9 cellular contexts compared by ENCODE assay signal in genomic region chr6:34234667-34235604, GRCh38. TPM values are rescaled to one million over a fixed set of nuclear protein-coding genes. Genes with fewer than 3 reads are reported as not detected.
DNase-seq lines count a peak whose midpoint lies in the region; ATAC-seq, FAIRE-seq and TF ChIP-seq lines count a peak whose summit lies in the region.
"Had no signal": no experiment of that assay in that cellular context is flagged by ENCODE, and none has a peak within 500 bp of the region (broad histone marks: within the 10 kb centered on the region; RNA-seq: fewer than 3 reads in every experiment).

No MANE protein-coding gene starts in this region.

- H3K4me3 ChIP-seq in CD4-positive, alpha-beta memory T cell (ENCODE audit: low read length in 2 of 2) = peak overlapping the region in 1 of 2 donors; percentile 79
- H3K4me3 ChIP-seq in H1 (ENCODE audit: extremely low read depth in 1 of 4, insufficient read depth in 2 of 4, low read depth in 3 of 4, low read length in 4 of 4) (peak overlapping the region; percentile 25 to 85 (median 48); a peak in 7 of 8 replicates), pancreas (no peak overlapping the region), BE2C (ENCODE audit: low read depth, low read length) (no peak overlapping the region)

- H3K27me3 Mint-ChIP-seq in CD4-positive, alpha-beta memory T cell = no peaks in the 10 kb centered on the region
- H3K27me3 Mint-ChIP-seq in T-helper 2 cell treated with Interferon-gamma antibody and Interleukin-4, amounts not matched to agents 5 μg/mL and 100 μg/mL, for 36 hours (ENCODE audit: low read depth) = no peaks in the 10 kb centered on the region

- H2BK20ac ChIP-seq in H1 (ENCODE audit: low read length) = no peak overlapping the region

- H3K9ac ChIP-seq in H1 (replicated peaks in 1 of 4; ENCODE audit: extremely low read depth in 1 of 4, low read depth in 3 of 4, low read length in 3 of 4) = peak overlapping the region; percentile 93 to 98 (median 96)

- peak overlapping the region; percentile 32 to 100 (median 93) for H3K27ac Mint-ChIP-seq in CD4-positive, alpha-beta memory T cell
- H3K27ac Mint-ChIP-seq in T-helper 2 cell treated with Interferon-gamma antibody and Interleukin-4, amounts not matched to agents 5 μg/mL and 100 μg/mL, for 36 hours = peak overlapping the region; percentile 81

- H3K56ac ChIP-seq in H1 (replicated peaks; ENCODE audit: insufficient read length, low read depth, low read length) = peak overlapping the region; percentile 99

- H3K14ac ChIP-seq in H1 (ENCODE audit: insufficient read length) = peak overlapping the region; percentile 14

- peak overlapping the region; percentile 82 to 84 for H3K4me2 ChIP-seq in H1 (ENCODE audit: insufficient read depth in 1 of 2, low read depth in 2 of 2, low read length in 2 of 2)

- H3K36me3 Mint-ChIP-seq in CD4-positive, alpha-beta memory T cell = peaks cover 0 to 8% of the 10 kb centered on the region in 2 donors
- H3K36me3 Mint-ChIP-seq in T-helper 2 cell treated with Interferon-gamma antibody and Interleukin-4, amounts not matched to agents 5 μg/mL and 100 μg/mL, for 36 hours (ENCODE audit: low read depth) = peaks cover 11% of the 10 kb centered on the region

- no peaks in the 10 kb centered on the region for H3K9me3 Mint-ChIP-seq in CD4-positive, alpha-beta memory T cell
- no peaks in the 10 kb centered on the region for H3K9me3 Mint-ChIP-seq in T-helper 2 cell treated with Interferon-gamma antibody and Interleukin-4, amounts not matched to agents 5 μg/mL and 100 μg/mL, for 36 hours

- TF ChIP-seq EP300 in H1 (IDR thresholded peaks at IDR 0.05; ENCODE audit: borderline replicate concordance in 1 of 2, low read depth in 2 of 2, low read length in 2 of 2) = no peak

- peak overlapping the region; percentile 90 for H2BK12ac ChIP-seq in H1 (ENCODE audit: low read depth, low read length)

- H4K20me1 ChIP-seq in H1 (replicated peaks in 1 of 2; ENCODE audit: control insufficient read depth in 1 of 2, insufficient read depth in 2 of 2, low read length in 2 of 2) = peaks cover 15 to 18% of the 10 kb centered on the region in 2 experiments

- H3K36me3 ChIP-seq in CD4-positive, alpha-beta memory T cell (ENCODE audit: insufficient read depth, low read length) = no peaks in the 10 kb centered on the region
- H3K36me3 ChIP-seq in H1 (ENCODE audit: control insufficient read depth in 2 of 4, insufficient read depth in 4 of 4, low read length in 3 of 4) (peaks cover 2 to 15% (median 6%) of the 10 kb centered on the region in 4 experiments; a peak in 7 of 8 replicates), pancreas (no peaks in the 10 kb centered on the region), BE2C (no peaks in the 10 kb centered on the region; the same call in 1 of the 2 replicates)

- no peaks in the 10 kb centered on the region for H3K27me3 ChIP-seq in CD4-positive, alpha-beta memory T cell (ENCODE audit: insufficient read depth, low read length)
- no peaks in the 10 kb centered on the region for H3K27me3 ChIP-seq in H1 (replicated peaks in 1 of 4; ENCODE audit: control insufficient read depth in 3 of 4, extremely low read depth in 1 of 4, insufficient read depth in 3 of 4, low read length in 3 of 4)
- H3K27me3 ChIP-seq in pancreas = no peaks in the 10 kb centered on the region
- H3K27me3 ChIP-seq in BE2C = no peaks in the 10 kb centered on the region

- peak overlapping the region; percentile 86 for H2BK120ac ChIP-seq in H1 (replicated peaks; ENCODE audit: low read depth, low read length)

- peak in 1 of 2 experiments; percentile 77; a peak in 2 of 3 replicates for TF ChIP-seq POLR2A in H1 (IDR thresholded peaks at IDR 0.05; ENCODE audit: control extremely low read depth in 1 of 2, low read depth in 2 of 2, low read length in 2 of 2)

- DNase-seq in CD4-positive, alpha-beta memory T cell = peak; percentile 15 to 60 (median 22)
- peak; percentile 46 for DNase-seq in T-helper 2 cell treated with Interferon-gamma antibody and Interleukin-4, amounts not matched to agents 5 μg/mL and 100 μg/mL, for 36 hours (ENCODE audit: low spot score)
- DNase-seq in H1 (ENCODE audit: low read depth in 1 of 2, low spot score in 2 of 2) = peak in 1 of 2 experiments; percentile 90
- peak in 3 of 6 donors; percentile 57 to 78 (median 60) for DNase-seq in pancreas
- no peak for DNase-seq in T1000 (lab: John Stamatoyannopoulos, UW)
- no peak for DNase-seq in NCI-H345 treated with DMSO at 0.1 percent for 48 hours (lab: John Stamatoyannopoulos, UW; ENCODE audit: unreplicated experiment)
- DNase-seq in BE2C = no peak
- DNase-seq in NCI-H2029 treated with DMSO at 0.1 percent for 48 hours (lab: John Stamatoyannopoulos, UW) = no peak
- DNase-seq: NCI-H1436 had no signal

- peaks cover 25% of the 10 kb centered on the region for H3K4me1 ChIP-seq in CD4-positive, alpha-beta memory T cell (ENCODE audit: insufficient read depth, low read length)
- peaks cover 0 to 22% (median 15%) of the 10 kb centered on the region in 4 experiments; a peak in 6 of 7 replicates for H3K4me1 ChIP-seq in H1 (replicated peaks in 1 of 4; ENCODE audit: control insufficient read depth in 3 of 4, insufficient read depth in 4 of 4, low read length in 3 of 4)
- H3K4me1 ChIP-seq in pancreas = peaks cover 0 to 12% (median 0%) of the 10 kb centered on the region in 3 donors
- H3K4me1 ChIP-seq in BE2C = no peaks in the 10 kb centered on the region

- CTCF ChIA-PET in CD4-positive, alpha-beta memory T cell (lab: Charles Lee; ENCODE audit: partially characterized antibody) = no interaction called here
- CTCF ChIA-PET in H1 (lab: Charles Lee; ENCODE audit: partially characterized antibody) = interaction anchor here (4.1 kb wide), 1 partner anchor 39 kb away, joined by 29 read pairs; no protein-coding TSS in a partner anchor

- H3K79me2 ChIP-seq in H1 (ENCODE audit: control insufficient read depth in 1 of 2, insufficient read depth in 2 of 2, low read length in 2 of 2) = peaks cover 24 to 33% of the 10 kb centered on the region in 2 experiments

- H4K5ac ChIP-seq in H1 (ENCODE audit: insufficient read length, low read depth, low read length) = peak overlapping the region; percentile 99

- peaks cover 12% of the 10 kb centered on the region for H3K23me2 ChIP-seq in H1 (ENCODE audit: low read depth, low read length)

- FAIRE-seq in H1 (lab: Jason Lieb, UNC) = no peak
- FAIRE-seq in pancreas (lab: Jason Lieb, UNC) = no peak

- ATAC-seq in pancreas = peak in 1 of 4 donors; percentile 2

- TF ChIP-seq CTCF in H1 (IDR thresholded peaks at IDR 0.05; ENCODE audit: control extremely low read depth in 1 of 3, insufficient read depth in 1 of 3, low read depth in 1 of 3, low read length in 3 of 3) (no peak), pancreas (IDR thresholded peaks at IDR 0.05) (no peak), BE2C (IDR thresholded peaks at IDR 0.05; ENCODE audit: low read depth, low read length) (no peak)

- H4K8ac ChIP-seq in H1 (ENCODE audit: extremely low read depth, insufficient read depth, low read length) = peak overlapping the region; percentile 100

- WGBS in H1 (ENCODE audit: extremely low coverage in 1 of 2, insufficient coverage in 1 of 2, insufficient read length in 1 of 2, insufficient replicate concordance in 2 of 2, low coverage in 1 of 2, low lambda C conversion rate in 2 of 2, missing lambda C conversion rate in 1 of 2), 2 experiments = 10% methylated on average over 19 of the region's 85 CpGs; no CpG with 5 or more reads in 1 of the 2 experiments
- WGBS in pancreas, 2 donors = 63 to 80% methylated on average over 45 to 85 of the region's 85 CpGs

- intact Hi-C loops in CD4-positive, alpha-beta memory T cell (cut with micrococcal nuclease) = loop anchor here (1.0 to 5.0 kb wide), 4 partner anchors 8 to 1263 kb away; partner anchors contain the start of genes ILRUN and UQCC2
- intact Hi-C loops in pancreas (cut with DNase I) = no loop called here

- H3K4me1 Mint-ChIP-seq in CD4-positive, alpha-beta memory T cell = peaks cover 13 to 39% (median 23%) of the 10 kb centered on the region in 4 donors
- H3K4me1 Mint-ChIP-seq in T-helper 2 cell treated with Interferon-gamma antibody and Interleukin-4, amounts not matched to agents 5 μg/mL and 100 μg/mL, for 36 hours (ENCODE audit: low read depth) = peaks cover 27% of the 10 kb centered on the region

- POLR2A ChIA-PET in CD4-positive, alpha-beta memory T cell (lab: Charles Lee; ENCODE audit: partially characterized antibody) = interaction anchor here (2.5 to 3.1 kb wide), 2 partner anchors 11 to 14 kb away, joined by 12 to 17 read pairs; partner anchors contain the start of gene SMIM29
- POLR2A ChIA-PET in H1 (lab: Charles Lee; ENCODE audit: partially characterized antibody) = interaction anchor here (0.8 to 9.0 kb wide), 12 partner anchors 11 to 190 kb away, joined by 3 to 191 read pairs (median 6); partner anchors contain the start of genes NUDT3 and SMIM29

- H3K27ac ChIP-seq in CD4-positive, alpha-beta memory T cell (ENCODE audit: low read depth, low read length) = peak overlapping the region; percentile 97
- peak overlapping the region; percentile 99 for H3K27ac ChIP-seq in H1 (ENCODE audit: low read depth, low read length)
- peak overlapping the region; percentile 69 to 88 (median 74) for H3K27ac ChIP-seq in pancreas

- peak overlapping the region; percentile 92; the same call in 1 of the 2 replicates for H2BK15ac ChIP-seq in H1 (ENCODE audit: low read length)

- H3K79me1 ChIP-seq in H1 (ENCODE audit: low read depth, low read length) = peaks cover under 1% of the 10 kb centered on the region; the same call in 1 of the 2 replicates

- peak overlapping the region; percentile 56 to 86 (median 72) for H3K4me3 Mint-ChIP-seq in CD4-positive, alpha-beta memory T cell
- H3K4me3 Mint-ChIP-seq in T-helper 2 cell treated with Interferon-gamma antibody and Interleukin-4, amounts not matched to agents 5 μg/mL and 100 μg/mL, for 36 hours = peak overlapping the region; percentile 34

- peak overlapping the region; percentile 100 for H2AK5ac ChIP-seq in H1 (ENCODE audit: low read depth, low read length)

- no peaks in the 10 kb centered on the region for H3K9me3 ChIP-seq in CD4-positive, alpha-beta memory T cell (ENCODE audit: control insufficient read depth in 1 of 2, low read length in 2 of 2)
- H3K9me3 ChIP-seq in H1 (ENCODE audit: insufficient read depth in 2 of 2, low read depth in 1 of 2, low read length in 1 of 2) (no peaks in the 10 kb centered on the region), pancreas (no peaks in the 10 kb centered on the region), BE2C (no peaks in the 10 kb centered on the region)

- H3K23ac ChIP-seq in H1 (ENCODE audit: insufficient read length) = no peak overlapping the region

- H3K4ac ChIP-seq in H1 (replicated peaks; ENCODE audit: insufficient read length, low read depth, low read length) = peak overlapping the region; percentile 99

- no peak overlapping the region for H2AFZ ChIP-seq in H1 (ENCODE audit: low read length)

- peak overlapping the region; percentile 99 for H3K18ac ChIP-seq in H1 (ENCODE audit: extremely low read depth, low read length)

- peak; percentile 2 to 23; a peak in 1 of 4 replicates for TF ChIP-seq RAD21 in H1 (IDR thresholded peaks at IDR 0.05 in 1 of 2, conservative IDR thresholded peaks at IDR 0.05 in 1 of 2; ENCODE audit: low read depth in 2 of 2, low read length in 2 of 2)

- H2BK5ac ChIP-seq in H1 (ENCODE audit: low read depth, low read length) = peak overlapping the region; percentile 100

- peak overlapping the region; percentile 100 for H4K91ac ChIP-seq in H1 (replicated peaks; ENCODE audit: insufficient read length, low read length)

RNA-seq across cellular contexts. Expression of gene HMGA1, which starts 1.7 kb away (rescaled TPM):
- total RNA-seq in CD4-positive, alpha-beta memory T cell = 10 to 100 TPM; 74.7 to 77.5 TPM
- polyA plus RNA-seq in CD4-positive, alpha-beta memory T cell = 10 to 100 TPM; 25.4 to 40.8 TPM
- 2,636 and 2,728 TPM in 2 replicates for total RNA-seq in H1 (2021; fragmentation: NEBNext Ultra II Directional; extraction: Animal tissue kit (Norgen Biotek cat#: 25700))
- polyA plus RNA-seq in H1 (2011; rRNA removed) = 1,557 and 2,732 TPM in 2 replicates
- polyA plus RNA-seq in H1 (2011; cell fraction: cytosol; rRNA removed) = 964 TPM
- polyA plus RNA-seq in H1 (2011; cell fraction: nucleus; rRNA removed) = 1,246 TPM
- polyA plus RNA-seq in H1 (2012, experiment 1 of 2) = 1,617 to 2,329 TPM (median 2,130 TPM) in 4 replicates
- 2,251 TPM for polyA plus RNA-seq in H1 (2012, experiment 2 of 2)
- polyA plus RNA-seq in H1 (2013, experiment 1 of 2) = 2,575 TPM
- 2,634 TPM for polyA plus RNA-seq in H1 (2013, experiment 2 of 2)
- 338 and 485 TPM in 2 replicates for polyA minus RNA-seq in H1 (2011; rRNA and poly(A)+ RNA removed)
- 832 TPM for polyA minus RNA-seq in H1 (2011; cell fraction: cytosol; rRNA and poly(A)+ RNA removed)
- 540 TPM for polyA minus RNA-seq in H1 (2011; cell fraction: nucleus; rRNA and poly(A)+ RNA removed)
- 10 to 100 TPM; 19.0 to 38.7 (median 25.8) TPM for total RNA-seq in pancreas
- 10 to 100 TPM; 17.0 to 19.7 TPM for polyA plus RNA-seq in pancreas
- 155 TPM for polyA plus RNA-seq in BE2C (2012; ENCODE audit: insufficient read depth, insufficient read length, low read depth)

RNA-seq across cellular contexts. Expression of gene SMIM29, which starts 13.9 kb away (rescaled TPM):
- total RNA-seq in CD4-positive, alpha-beta memory T cell = 10 to 100 TPM; 29.7 to 30.1 TPM
- 10 to 100 TPM; 51.5 to 66.5 TPM for polyA plus RNA-seq in CD4-positive, alpha-beta memory T cell
- 7.0 and 7.5 TPM in 2 replicates for total RNA-seq in H1 (2021; fragmentation: NEBNext Ultra II Directional; extraction: Animal tissue kit (Norgen Biotek cat#: 25700))
- 22.4 and 34.7 TPM in 2 replicates for polyA plus RNA-seq in H1 (2011; rRNA removed)
- 15.6 TPM for polyA plus RNA-seq in H1 (2011; cell fraction: cytosol; rRNA removed)
- polyA plus RNA-seq in H1 (2011; cell fraction: nucleus; rRNA removed) = 15.2 TPM
- polyA plus RNA-seq in H1 (2012, experiment 1 of 2) = 6.4 to 10.4 TPM (median 8.7 TPM) in 4 replicates
- polyA plus RNA-seq in H1 (2012, experiment 2 of 2) = 8.8 TPM
- 6.6 TPM for polyA plus RNA-seq in H1 (2013, experiment 1 of 2)
- polyA plus RNA-seq in H1 (2013, experiment 2 of 2) = 6.5 TPM
- polyA minus RNA-seq in H1 (2011; rRNA and poly(A)+ RNA removed) = 3.6 and 6.5 TPM in 2 replicates
- 6.1 TPM for polyA minus RNA-seq in H1 (2011; cell fraction: cytosol; rRNA and poly(A)+ RNA removed)
- polyA minus RNA-seq in H1 (2011; cell fraction: nucleus; rRNA and poly(A)+ RNA removed) = 11.5 TPM
- 10 to 100 TPM in 1 of 6 donors, 1 to 10 TPM in 5; 5.9 to 12.4 (median 7.1) TPM for total RNA-seq in pancreas
- polyA plus RNA-seq in pancreas = 10 to 100 TPM; 29.9 to 35.0 TPM
- polyA plus RNA-seq in BE2C (2012; ENCODE audit: insufficient read depth, insufficient read length, low read depth) = 46.8 TPM

Comparison
In these comparisons a context has a peak if more than half of its experiments do, and no peak if none do; other contexts are left out.
1. DNase-seq: peak in CD4-positive, alpha-beta memory T cell (5 of 5) and T-helper 2 cell treated with Interferon-gamma antibody and Interleukin-4, amounts not matched to agents 5 μg/mL and 100 μg/mL, for 36 hours (single experiment); none in T1000 (single experiment), NCI-H345 treated with DMSO at 0.1 percent for 48 hours (single experiment), BE2C (single experiment) and NCI-H2029 treated with DMSO at 0.1 percent for 48 hours (single experiment).
2. H3K4me3 ChIP-seq: peak in H1 (4 of 4); none in pancreas (0 of 4) and BE2C (single experiment).
3. RNA of gene HMGA1, which starts 1.7 kb away (total RNA-seq): 2,636 to 2,728 TPM in H1; 74.7 to 77.5 TPM in CD4-positive, alpha-beta memory T cell and 19.0 to 38.7 TPM in pancreas; every median in the first group is over 10 times any median in the second.
4. Peak in every context shown above with its lines, with median percentiles within 50 percentile points of each other: H3K27ac ChIP-seq.